In genomic region chr5:1208743-1209551, GRCh38 we compare ENCODE assay signal across 10 cellular contexts. TPM values are rescaled to one million over a fixed set of nuclear protein-coding genes. Genes with fewer than 3 reads are reported as not detected.
A peak's percentile ranks its signal among the peaks of the same experiment; 100 is the strongest.
DNase-seq lines count a peak whose midpoint lies in the region; ATAC-seq and TF ChIP-seq lines count a peak whose summit lies in the region.
"Had no signal": no experiment of that assay in that cellular context is flagged by ENCODE, and none has a peak within 500 bp of the region (broad histone marks: within the 10 kb centered on the region; RNA-seq: fewer than 3 reads in every experiment).

No MANE protein-coding gene starts in this region.

- no peak overlapping the region for H3K4me3 ChIP-seq in right lobe of liver
- H3K4me3 ChIP-seq in gastroesophageal sphincter = no peak overlapping the region
- H3K4me3 ChIP-seq: adrenal gland had no signal

- H3K9me3 ChIP-seq in right lobe of liver (no peaks in the 10 kb centered on the region), gastroesophageal sphincter (no peaks in the 10 kb centered on the region)
- H3K9me3 ChIP-seq: adrenal gland had no signal

- TF ChIP-seq POLR2A in right lobe of liver (IDR thresholded peaks at IDR 0.05) = no peak
- TF ChIP-seq POLR2A in gastroesophageal sphincter (IDR thresholded peaks at IDR 0.05) = no peak

- WGBS in right lobe of liver (ENCODE audit: insufficient coverage, low coverage, low lambda C conversion rate, missing lambda C conversion rate) = 100% methylated on average over 1 of the region's 24 CpGs
- 50 to 73% methylated on average over 1 to 3 of the region's 24 CpGs for WGBS in gastroesophageal sphincter (ENCODE audit: low coverage in 1 of 2), 2 donors

- peak; percentile 81 for TF ChIP-seq CTCF in C4-2B (conservative IDR thresholded peaks at IDR 0.05)
- TF ChIP-seq CTCF in right lobe of liver (IDR thresholded peaks at IDR 0.05) = peak; percentile 29 to 53 (median 39)
- TF ChIP-seq CTCF in gastroesophageal sphincter (IDR thresholded peaks at IDR 0.05) = no peak

- intact Hi-C loops in right lobe of liver (cut with DNase I) = no loop called here

- DNase-seq in HT1080 (ENCODE audit: low read depth) = peak; percentile 52
- DNase-seq in amniotic epithelial cell (ENCODE audit: low read depth) = peak; percentile 5
- DNase-seq in right lobe of liver = peak in 1 of 3 donors; percentile 57
- DNase-seq in T1000 (lab: John Stamatoyannopoulos, UW) = no peak
- no peak for DNase-seq in cortex of kidney (lab: John Stamatoyannopoulos, UW)
- no peak for DNase-seq in UCSD-AML1 (lab: John Stamatoyannopoulos, UW; ENCODE audit: unreplicated experiment)
- DNase-seq: adrenal gland had no signal

- H3K27ac ChIP-seq in C4-2B = no peak overlapping the region
- no peak overlapping the region for H3K27ac ChIP-seq in right lobe of liver
- H3K27ac ChIP-seq in gastroesophageal sphincter = no peak overlapping the region
- H3K27ac ChIP-seq: adrenal gland had no signal

- no peaks in the 10 kb centered on the region for H3K4me1 ChIP-seq in right lobe of liver
- H3K4me1 ChIP-seq in gastroesophageal sphincter = no peaks in the 10 kb centered on the region
- H3K4me1 ChIP-seq: adrenal gland had no signal

- no peaks in the 10 kb centered on the region for H3K27me3 ChIP-seq in right lobe of liver
- peaks cover 60% of the 10 kb centered on the region for H3K27me3 ChIP-seq in gastroesophageal sphincter
- H3K27me3 ChIP-seq: adrenal gland had no signal

- ATAC-seq in right lobe of liver (peak; percentile 47 to 64 (median 61)), gastroesophageal sphincter (no peak)

- TF ChIP-seq EP300 in gastroesophageal sphincter (IDR thresholded peaks at IDR 0.05) = no peak

- H3K36me3 ChIP-seq in right lobe of liver (no peaks in the 10 kb centered on the region), gastroesophageal sphincter (no peaks in the 10 kb centered on the region)
- H3K36me3 ChIP-seq: adrenal gland had no signal

RNA-seq across cellular contexts. Expression of gene SLC6A19, which starts 7.6 kb away (rescaled TPM):
- total RNA-seq in HT1080 (2014; rRNA removed; shearing (Covaris generic)) = not detected in 2 replicates
- not detected in 2 replicates for polyA plus RNA-seq in HT1080 (2015; cell fraction: cytosol; rRNA removed)
- polyA plus RNA-seq in HT1080 (2015; cell fraction: nucleus; rRNA removed) = not detected in 2 replicates
- under 1 TPM; 0.12 to 0.93 (median 0.41) TPM for total RNA-seq in right lobe of liver
- total RNA-seq in gastroesophageal sphincter = not detected
- total RNA-seq: adrenal gland, mononuclear cell had no signal
- polyA plus RNA-seq: adrenal gland had no signal

RNA-seq across cellular contexts. Expression of gene SLC6A18, which starts 16.2 kb away (rescaled TPM):
- not detected in 2 replicates for total RNA-seq in HT1080 (2014; rRNA removed; shearing (Covaris generic))
- polyA plus RNA-seq in HT1080 (2015; cell fraction: cytosol; rRNA removed) = not detected in 2 replicates
- polyA plus RNA-seq in HT1080 (2015; cell fraction: nucleus; rRNA removed) = not detected in 2 replicates
- total RNA-seq in right lobe of liver = not detected
- not detected for total RNA-seq in gastroesophageal sphincter
- total RNA-seq: adrenal gland, mononuclear cell had no signal
- polyA plus RNA-seq: adrenal gland had no signal

Comparison
In these comparisons a context has a peak if more than half of its experiments do, and no peak if none do; other contexts are left out.
1. CTCF ChIP-seq: peak in C4-2B (single experiment) and right lobe of liver (4 of 4); none in gastroesophageal sphincter (0 of 4).
2. DNase-seq: peak in HT1080 (single experiment) and amniotic epithelial cell (single experiment); none in T1000 (single experiment), cortex of kidney (single experiment) and UCSD-AML1 (single experiment).